9 cellular contexts compared by ENCODE assay signal in genomic region chr2:212538156-212539144, GRCh38. TPM values are rescaled to one million over a fixed set of nuclear protein-coding genes. Genes with fewer than 3 reads are reported as not detected.
A peak's percentile ranks its signal among the peaks of the same experiment; 100 is the strongest.
DNase-seq lines count a peak whose midpoint lies in the region; ATAC-seq, FAIRE-seq and TF ChIP-seq lines count a peak whose summit lies in the region.
"Had no signal": no experiment of that assay in that cellular context is flagged by ENCODE, and none has a peak within 500 bp of the region (broad histone marks: within the 10 kb centered on the region; RNA-seq: fewer than 3 reads in every experiment).

TSS of gene ERBB4 (minus strand) at chr2:212538802. CDS start at chr2:212538530, 272 bp downstream.

- no peak for ATAC-seq in GM21529 (IDR thresholded peaks at IDR 0.05; ENCODE audit: unreplicated experiment)

- POLR2A ChIA-PET in HEK293T (lab: Yijun Ruan, JAX) = interaction anchor here (1.0 kb wide), 1 partner anchor 17 kb away, joined by 3 read pairs; no protein-coding TSS in a partner anchor

- H3K4me3 ChIP-seq in BE2C (ENCODE audit: low read depth, low read length) (peak within 1 kb of the TSS; percentile 86), iPS-20b (ENCODE audit: low read length) (peak within 1 kb of the TSS; percentile 79), skeletal muscle satellite cell (ENCODE audit: low read length) (peak within 1 kb of the TSS; percentile 77)

- CTCF ChIA-PET in HEK293T (lab: Yijun Ruan, JAX) = interaction anchor here (1.3 kb wide), 1 partner anchor 10 kb away, joined by 3 read pairs; no protein-coding TSS in a partner anchor

- H3K4me1 ChIP-seq in BE2C (peaks cover 6% of the 10 kb centered on the region), iPS-20b (ENCODE audit: insufficient read depth, low read length) (peaks cover 12% of the 10 kb centered on the region; the same call in 1 of the 2 replicates), skeletal muscle satellite cell (ENCODE audit: control insufficient read depth, insufficient read depth, low read length) (peaks cover 6% of the 10 kb centered on the region)

- H3K9ac ChIP-seq in iPS-20b (ENCODE audit: low read depth, low read length) (peak within 1 kb of the TSS; percentile 48; the same call in 1 of the 2 replicates), skeletal muscle satellite cell (ENCODE audit: low read depth, low read length) (peak within 1 kb of the TSS; percentile 47)

- H3K9me3 ChIP-seq in BE2C = no peaks in the 10 kb centered on the region
- no peaks in the 10 kb centered on the region for H3K9me3 ChIP-seq in iPS-20b (ENCODE audit: insufficient read depth, low read depth, low read length)
- H3K9me3 ChIP-seq in skeletal muscle satellite cell (replicated peaks; ENCODE audit: low read length) = no peaks in the 10 kb centered on the region

- H3K36me3 ChIP-seq in BE2C (no peaks in the 10 kb centered on the region), iPS-20b (ENCODE audit: insufficient read depth, low read depth, low read length) (no peaks in the 10 kb centered on the region), skeletal muscle satellite cell (ENCODE audit: insufficient read depth, low read length) (no peaks in the 10 kb centered on the region)

- FAIRE-seq in RCC 7860 (lab: Jason Lieb, UNC) = no peak

- no peak within 1 kb of the TSS for H3K27ac ChIP-seq in iPS-20b (ENCODE audit: low read length)
- H3K27ac ChIP-seq: epithelial cell of prostate had no signal

- no peak for TF ChIP-seq CTCF in BE2C (IDR thresholded peaks at IDR 0.05; ENCODE audit: low read depth, low read length)

- H3K4me2 ChIP-seq in skeletal muscle satellite cell (ENCODE audit: low read length) = peak within 1 kb of the TSS; percentile 98

- peak; percentile 27 for DNase-seq in BE2C
- peak; percentile 12 for DNase-seq in HEK293T (ENCODE audit: extremely low spot score)
- DNase-seq in astrocyte of the hippocampus (ENCODE audit: low read depth, low spot score) = peak; percentile 33
- DNase-seq in NOMO-1 (lab: John Stamatoyannopoulos, UW; ENCODE audit: unreplicated experiment in 2 of 2) = no peak
- DNase-seq in RCC 7860 (ENCODE audit: low spot score) = no peak

- peaks cover 23% of the 10 kb centered on the region for H3K27me3 ChIP-seq in BE2C
- H3K27me3 ChIP-seq in iPS-20b (ENCODE audit: insufficient read depth, low read length) = peaks cover 74% of the 10 kb centered on the region
- peaks cover 15% of the 10 kb centered on the region for H3K27me3 ChIP-seq in skeletal muscle satellite cell (ENCODE audit: control insufficient read depth, insufficient read depth, low read length)

TF ChIP-seq in HEK293T, 16 proteins besides CTCF, POLR2A, EP300 and RAD21:
- no peak for TF ChIP-seq BHLHE40 (IDR thresholded peaks at IDR 0.05; ENCODE audit: borderline replicate concordance)
- peak; percentile 6; the same call in 1 of the 2 replicates for TF ChIP-seq L3MBTL2 (conservative IDR thresholded peaks at IDR 0.05)

RNA-seq across cellular contexts. Expression of gene ERBB4, which starts in this region (rescaled TPM):
- 0.71 TPM for polyA plus RNA-seq in BE2C (2012; ENCODE audit: insufficient read depth, insufficient read length, low read depth)
- total RNA-seq in skeletal muscle satellite cell (2012; rRNA removed) = 0.22 TPM in 1 of 2 replicates, not detected in the other

Comparison
In these comparisons a context has a peak if more than half of its experiments do, and no peak if none do; other contexts are left out.
1. DNase-seq: peak in BE2C (single experiment), HEK293T (single experiment) and astrocyte of the hippocampus (single experiment); none in NOMO-1 (0 of 2) and RCC 7860 (single experiment).
2. Peak in every context shown above with its lines, with median percentiles within 50 percentile points of each other: H3K4me3 ChIP-seq.